In genomic region chr17:78934681-78935418, GRCh38 we compare ENCODE assay signal across 11 cellular contexts. TPM values are rescaled to one million over a fixed set of nuclear protein-coding genes. Genes with fewer than 3 reads are reported as not detected.
DNase-seq lines count a peak whose midpoint lies in the region; ATAC-seq and TF ChIP-seq lines count a peak whose summit lies in the region.
"Had no signal": no experiment of that assay in that cellular context is flagged by ENCODE, and none has a peak within 500 bp of the region (broad histone marks: within the 10 kb centered on the region; RNA-seq: fewer than 3 reads in every experiment).

No MANE protein-coding gene starts in this region.

- no peaks in the 10 kb centered on the region for H3K36me3 Mint-ChIP-seq in type B pancreatic cell
- H3K36me3 Mint-ChIP-seq: natural killer cell had no signal

- DNase-seq in NCI-H446 treated with DMSO at 0.1 percent for 48 hours (lab: John Stamatoyannopoulos, UW): peak; percentile 44
- no peak for DNase-seq in colonic mucosa
- DNase-seq in type B pancreatic cell (ENCODE audit: extremely low spot score, unreplicated experiment): no peak
- DNase-seq: effector CD4-positive, alpha-beta T cell; natural killer cell; stimulated activated CD8-positive, alpha-beta memory T cell treated with anti-CD3 and anti-CD28 coated beads, Interleukin-4, amount 100 ng/mL, for 48 hours had no signal

- H3K27ac ChIP-seq in colonic mucosa (peak overlapping the region; percentile 72), mucosa of rectum (ENCODE audit: low read depth in 2 of 2, low read length in 2 of 2) (peak overlapping the region; percentile 60 to 66)

- intact Hi-C loops in colonic mucosa (cut with DNase I): no loop called here

- H3K4me3 ChIP-seq in colonic mucosa: no peak overlapping the region
- peak overlapping the region in 1 of 2 donors; percentile 1 for H3K4me3 ChIP-seq in mucosa of rectum (ENCODE audit: low read length in 2 of 2)
- H3K4me3 ChIP-seq: K562 had no signal

- TF ChIP-seq CTCF in colonic mucosa (IDR thresholded peaks at IDR 0.05) (no peak), type B pancreatic cell (conservative IDR thresholded peaks at IDR 0.05) (no peak)

- ATAC-seq in GM19452 (IDR thresholded peaks at IDR 0.05; ENCODE audit: unreplicated experiment) (no peak), GM21390 (IDR thresholded peaks at IDR 0.05; ENCODE audit: unreplicated experiment) (no peak), GM18909 (IDR thresholded peaks at IDR 0.05; ENCODE audit: poor library complexity, unreplicated experiment) (no peak)
- ATAC-seq: natural killer cell had no signal

- no peaks in the 10 kb centered on the region for H3K9me3 Mint-ChIP-seq in type B pancreatic cell
- H3K9me3 Mint-ChIP-seq: natural killer cell had no signal

- no peaks in the 10 kb centered on the region for H3K9me3 ChIP-seq in colonic mucosa
- H3K9me3 ChIP-seq in mucosa of rectum (ENCODE audit: control insufficient read depth in 2 of 2, low read length in 2 of 2): no peaks in the 10 kb centered on the region

- H3K27me3 ChIP-seq in colonic mucosa (no peaks in the 10 kb centered on the region), mucosa of rectum (ENCODE audit: control insufficient read depth in 2 of 2, insufficient read depth in 2 of 2, low read length in 2 of 2) (peaks cover 0 to 1% of the 10 kb centered on the region in 2 donors)

- no peaks in the 10 kb centered on the region for H3K27me3 Mint-ChIP-seq in type B pancreatic cell

- peak overlapping the region in 1 of 2 donors; percentile 13 for H3K9ac ChIP-seq in colonic mucosa (ENCODE audit: low read depth in 2 of 2, low read length in 2 of 2)
- H3K9ac ChIP-seq in mucosa of rectum (ENCODE audit: low read depth in 1 of 2, low read length in 2 of 2): peak overlapping the region in 1 of 2 donors; percentile 30

- peak overlapping the region; percentile 60 for H3K4me3 Mint-ChIP-seq in type B pancreatic cell
- H3K4me3 Mint-ChIP-seq: natural killer cell had no signal

- H3K27ac Mint-ChIP-seq in type B pancreatic cell: peak overlapping the region; percentile 85

- no peaks in the 10 kb centered on the region for H3K36me3 ChIP-seq in colonic mucosa
- no peaks in the 10 kb centered on the region for H3K36me3 ChIP-seq in mucosa of rectum (ENCODE audit: control insufficient read depth in 2 of 2, insufficient read depth in 2 of 2, low read length in 2 of 2)

- H3K4me1 Mint-ChIP-seq in type B pancreatic cell (ENCODE audit: unreplicated experiment): peaks cover 30% of the 10 kb centered on the region

- peaks cover 3% of the 10 kb centered on the region for H3K4me1 ChIP-seq in colonic mucosa
- peaks cover 5 to 10% of the 10 kb centered on the region in 2 donors for H3K4me1 ChIP-seq in mucosa of rectum (ENCODE audit: control insufficient read depth in 2 of 2, insufficient read depth in 2 of 2, low read length in 2 of 2)

RNA-seq across cellular contexts. Expression of gene TIMP2, which starts 9.7 kb away (rescaled TPM):
- total RNA-seq in colonic mucosa (10 to 100 TPM; 42.8 to 86.1 TPM), type B pancreatic cell (ENCODE audit: low replicate concordance) (125 and 192 TPM in 2 replicates)

RNA-seq across cellular contexts. Expression of gene CEP295NL, which starts 31.8 kb away (rescaled TPM):
- total RNA-seq in colonic mucosa (under 1 TPM; 0.72 to 0.82 TPM), type B pancreatic cell (ENCODE audit: low replicate concordance) (3.8 and 4.4 TPM in 2 replicates)
- total RNA-seq: K562 had no signal

RNA-seq across cellular contexts. Expression of gene LGALS3BP, which starts 44.9 kb away (rescaled TPM):
- total RNA-seq in colonic mucosa (100 to 1,000 TPM; 635 to 674 TPM), type B pancreatic cell (ENCODE audit: low replicate concordance) (154 and 202 TPM in 2 replicates)
